In the genomic region with DNA sequence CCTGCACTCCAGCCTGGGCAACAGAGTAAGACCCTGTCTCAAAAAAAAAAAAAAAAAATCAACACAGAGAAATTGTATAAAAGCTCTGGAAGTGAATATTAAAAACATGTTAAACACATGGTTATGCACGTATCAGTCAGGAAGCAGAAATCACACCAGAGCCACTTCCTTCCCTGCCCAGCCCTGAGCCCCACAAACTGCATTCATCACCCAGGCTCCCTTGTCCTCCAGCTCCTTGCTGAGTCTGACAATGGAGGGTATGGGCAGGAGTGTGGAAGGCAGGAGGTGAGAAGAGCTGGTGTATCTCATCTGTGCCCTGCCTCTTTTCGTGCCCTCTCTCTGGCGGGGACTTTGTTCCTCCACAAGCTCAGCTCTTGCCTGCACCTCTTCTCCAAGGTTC, we compare ENCODE assay signal across 23 cellular contexts. TPM values are rescaled to one million over a fixed set of nuclear protein-coding genes. Genes with fewer than 3 reads are reported as not detected.
DNase-seq lines count a peak whose midpoint lies in the region; ATAC-seq and TF ChIP-seq lines count a peak whose summit lies in the region.
"Had no signal": no experiment of that assay in that cellular context is flagged by ENCODE, and none has a peak within 500 bp of the region (broad histone marks: within the 10 kb centered on the region; RNA-seq: fewer than 3 reads in every experiment).

No MANE protein-coding gene starts in this region.

- no peak overlapping the region for H3K27ac Mint-ChIP-seq in activated naive CD4-positive, alpha-beta T cell treated with anti-CD3 and anti-CD28 coated beads, Interleukin-2, amount 10 ng/mL, durations not matched to agents 7 days and 5 days
- no peak overlapping the region for H3K27ac Mint-ChIP-seq in activated naive CD4-positive, alpha-beta T cell treated with anti-CD3 and anti-CD28 coated beads for 36 hours
- peak overlapping the region; percentile 32 for H3K27ac Mint-ChIP-seq in central memory CD8-positive, alpha-beta T cell (ENCODE audit: low read depth)
- H3K27ac Mint-ChIP-seq in stimulated activated naive CD8-positive, alpha-beta T cell treated with anti-CD3 and anti-CD28 coated beads, Interleukin-15, amount 100 ng/mL, for 72 hours: peak overlapping the region in 1 of 2 donors; percentile 23
- H3K27ac Mint-ChIP-seq: activated B cell treated with CpG ODN at 0.5 μM for 24 hours; activated naive CD4-positive, alpha-beta T cell treated with anti-CD3 and anti-CD28 coated beads, Interleukin-2, amount 50 U/mL, for 24 hours; CD4-positive, alpha-beta T cell; GM23338; memory B cell had no signal

- peaks cover 6% of the 10 kb centered on the region for H3K27me3 Mint-ChIP-seq in activated naive CD4-positive, alpha-beta T cell treated with anti-CD3 and anti-CD28 coated beads, Interleukin-2, amount 10 ng/mL, durations not matched to agents 7 days and 5 days
- H3K27me3 Mint-ChIP-seq in activated naive CD4-positive, alpha-beta T cell treated with anti-CD3 and anti-CD28 coated beads for 36 hours (ENCODE audit: low read depth): no peaks in the 10 kb centered on the region
- no peaks in the 10 kb centered on the region for H3K27me3 Mint-ChIP-seq in central memory CD8-positive, alpha-beta T cell
- H3K27me3 Mint-ChIP-seq in stimulated activated naive CD8-positive, alpha-beta T cell treated with anti-CD3 and anti-CD28 coated beads, Interleukin-15, amount 100 ng/mL, for 72 hours: no peaks in the 10 kb centered on the region
- H3K27me3 Mint-ChIP-seq: activated naive CD4-positive, alpha-beta T cell treated with anti-CD3 and anti-CD28 coated beads, Interleukin-2, amount 50 U/mL, for 24 hours; CD4-positive, alpha-beta T cell had no signal

- H3K4me3 ChIP-seq in Panc1 (ENCODE audit: low read depth in 2 of 2, low read length in 2 of 2): no peak overlapping the region
- H3K4me3 ChIP-seq: esophagus squamous epithelium, gastroesophageal sphincter, GM23338, testis had no signal

- DNase-seq in activated naive CD4-positive, alpha-beta T cell treated with anti-CD3 and anti-CD28 coated beads, Interleukin-2, amount 10 ng/mL, durations not matched to agents 7 days and 5 days: peak; percentile 37
- no peak for DNase-seq in activated naive CD4-positive, alpha-beta T cell treated with anti-CD3 and anti-CD28 coated beads for 36 hours
- no peak for DNase-seq in Panc1 (ENCODE audit: low read depth, low spot score)
- DNase-seq in central memory CD8-positive, alpha-beta T cell (ENCODE audit: low spot score in 2 of 2): no peak
- no peak for DNase-seq in stimulated activated naive CD8-positive, alpha-beta T cell treated with anti-CD3 and anti-CD28 coated beads, Interleukin-15, amount 100 ng/mL, for 72 hours
- DNase-seq in NCI-H446 (lab: John Stamatoyannopoulos, UW): no peak
- DNase-seq in left lobe of liver (ENCODE audit: low spot score): no peak
- DNase-seq in NCI-H1436 (lab: John Stamatoyannopoulos, UW): no peak
- DNase-seq: activated B cell treated with CpG ODN at 0.5 μM for 24 hours; CD4-positive, alpha-beta T cell; effector memory CD4-positive, alpha-beta T cell; esophagus squamous epithelium; NCI-H1694 treated with DMSO at 0.1 percent for 48 hours; NCI-H2227 treated with DMSO at 0.1 percent for 48 hours; SIG-M5; testis had no signal

- TF ChIP-seq CTCF in Panc1 (IDR thresholded peaks at IDR 0.05): no peak

- no peaks in the 10 kb centered on the region for H3K9me3 ChIP-seq in Panc1 (ENCODE audit: control insufficient read depth, insufficient read depth, low read depth, low read length)
- H3K9me3 ChIP-seq: esophagus squamous epithelium, gastroesophageal sphincter, testis had no signal

- peaks cover 30% of the 10 kb centered on the region for H3K4me1 Mint-ChIP-seq in activated naive CD4-positive, alpha-beta T cell treated with anti-CD3 and anti-CD28 coated beads, Interleukin-2, amount 10 ng/mL, durations not matched to agents 7 days and 5 days
- H3K4me1 Mint-ChIP-seq in activated naive CD4-positive, alpha-beta T cell treated with anti-CD3 and anti-CD28 coated beads for 36 hours (ENCODE audit: low read depth): no peaks in the 10 kb centered on the region
- peaks cover 10% of the 10 kb centered on the region for H3K4me1 Mint-ChIP-seq in central memory CD8-positive, alpha-beta T cell
- H3K4me1 Mint-ChIP-seq in stimulated activated naive CD8-positive, alpha-beta T cell treated with anti-CD3 and anti-CD28 coated beads, Interleukin-15, amount 100 ng/mL, for 72 hours: peaks cover 14% of the 10 kb centered on the region
- H3K4me1 Mint-ChIP-seq: activated B cell treated with CpG ODN at 0.5 μM for 24 hours; activated naive CD4-positive, alpha-beta T cell treated with anti-CD3 and anti-CD28 coated beads, Interleukin-2, amount 50 U/mL, for 24 hours; memory B cell had no signal

- no TSS peak for BruUV-seq in Panc1 (replicated peaks; lab: Mats Ljungman, UMichigan)

- in situ Hi-C loops in Panc1 (cut with HindIII; ENCODE audit: low pct_unique_long_range_greater_than_20kb, low sequenced_read_pairs): no loop called here

- ATAC-seq in Panc1 (peak; percentile 42; the same call in 1 of the 2 replicates), left lobe of liver (no peak)
- no peak for ATAC-seq in central memory CD8-positive, alpha-beta T cell (replicated peaks; ENCODE audit: extremely low read depth, poor library complexity, severe bottlenecking)
- ATAC-seq in stimulated activated naive CD8-positive, alpha-beta T cell treated with anti-CD3 and anti-CD28 coated beads, Interleukin-15, amount 100 ng/mL, for 72 hours: peak; percentile 40
- ATAC-seq: gastroesophageal sphincter, GM23338, sciatic nerve had no signal

- no peak overlapping the region for H3K27ac ChIP-seq in Panc1 (ENCODE audit: low read length)
- H3K27ac ChIP-seq: esophagus squamous epithelium, gastroesophageal sphincter, HL-60, parathyroid adenoma, testis had no signal

- peaks cover 20% of the 10 kb centered on the region for H3K9me3 Mint-ChIP-seq in activated naive CD4-positive, alpha-beta T cell treated with anti-CD3 and anti-CD28 coated beads, Interleukin-2, amount 10 ng/mL, durations not matched to agents 7 days and 5 days
- peaks cover 7% of the 10 kb centered on the region for H3K9me3 Mint-ChIP-seq in activated naive CD4-positive, alpha-beta T cell treated with anti-CD3 and anti-CD28 coated beads for 36 hours
- no peaks in the 10 kb centered on the region for H3K9me3 Mint-ChIP-seq in central memory CD8-positive, alpha-beta T cell
- peaks cover 8 to 10% of the 10 kb centered on the region in 2 donors for H3K9me3 Mint-ChIP-seq in stimulated activated naive CD8-positive, alpha-beta T cell treated with anti-CD3 and anti-CD28 coated beads, Interleukin-15, amount 100 ng/mL, for 72 hours
- H3K9me3 Mint-ChIP-seq: CD4-positive, alpha-beta T cell had no signal

- H3K36me3 Mint-ChIP-seq in activated naive CD4-positive, alpha-beta T cell treated with anti-CD3 and anti-CD28 coated beads, Interleukin-2, amount 10 ng/mL, durations not matched to agents 7 days and 5 days: peaks cover 24% of the 10 kb centered on the region
- H3K36me3 Mint-ChIP-seq in activated naive CD4-positive, alpha-beta T cell treated with anti-CD3 and anti-CD28 coated beads for 36 hours (ENCODE audit: low read depth): peaks cover 15% of the 10 kb centered on the region
- peaks cover 12% of the 10 kb centered on the region for H3K36me3 Mint-ChIP-seq in central memory CD8-positive, alpha-beta T cell (ENCODE audit: insufficient read depth)

- POLR2A ChIA-PET in Panc1 (lab: Charles Lee): interaction anchor here (0.6 kb wide), 1 partner anchor 8 kb away, joined by 3 read pairs; no protein-coding TSS in a partner anchor

- H3K4me1 ChIP-seq in Panc1 (ENCODE audit: control insufficient read depth, insufficient read depth, low read length): no peaks in the 10 kb centered on the region
- H3K4me1 ChIP-seq: esophagus squamous epithelium, gastroesophageal sphincter, parathyroid adenoma, testis had no signal

- no peaks in the 10 kb centered on the region for H3K27me3 ChIP-seq in Panc1 (ENCODE audit: control insufficient read depth, insufficient read depth, low read length)
- H3K27me3 ChIP-seq: esophagus squamous epithelium, gastroesophageal sphincter, testis had no signal

- intact Hi-C loops in activated naive CD4-positive, alpha-beta T cell treated with anti-CD3 and anti-CD28 coated beads for 36 hours (cut with micrococcal nuclease): no loop called here
- intact Hi-C loops in Panc1 (cut with micrococcal nuclease; ENCODE audit: unreplicated experiment): no loop called here

- CTCF ChIA-PET in activated naive CD4-positive, alpha-beta T cell treated with anti-CD3 and anti-CD28 coated beads, Interleukin-2, amount 10 ng/mL, durations not matched to agents 7 days and 5 days (lab: Charles Lee): interaction anchor here (0.7 to 2.6 kb wide), 7 partner anchors 10 to 77 kb away, joined by 3 to 11 read pairs (median 3); a partner anchor contains a TSS
- CTCF ChIA-PET in activated naive CD4-positive, alpha-beta T cell treated with anti-CD3 and anti-CD28 coated beads for 36 hours (lab: Charles Lee): interaction anchor here (0.7 to 2.3 kb wide), 3 partner anchors 13 to 181 kb away, joined by 3 to 9 read pairs (median 5); no protein-coding TSS in a partner anchor
- CTCF ChIA-PET in Panc1 (lab: Charles Lee): interaction anchor here (0.7 kb wide), 1 partner anchor 53 kb away, joined by 3 read pairs; no protein-coding TSS in a partner anchor

- H3K36me3 ChIP-seq in Panc1 (ENCODE audit: control insufficient read depth, insufficient read depth, low read length): no peaks in the 10 kb centered on the region
- H3K36me3 ChIP-seq: esophagus squamous epithelium had no signal

- H3K4me3 Mint-ChIP-seq in activated naive CD4-positive, alpha-beta T cell treated with anti-CD3 and anti-CD28 coated beads, Interleukin-2, amount 10 ng/mL, durations not matched to agents 7 days and 5 days: peak overlapping the region; percentile 13
- H3K4me3 Mint-ChIP-seq in activated naive CD4-positive, alpha-beta T cell treated with anti-CD3 and anti-CD28 coated beads for 36 hours: no peak overlapping the region
- no peak overlapping the region for H3K4me3 Mint-ChIP-seq in central memory CD8-positive, alpha-beta T cell
- H3K4me3 Mint-ChIP-seq in stimulated activated naive CD8-positive, alpha-beta T cell treated with anti-CD3 and anti-CD28 coated beads, Interleukin-15, amount 100 ng/mL, for 72 hours: peak overlapping the region in 1 of 2 donors; percentile 16
- H3K4me3 Mint-ChIP-seq: activated B cell treated with CpG ODN at 0.5 μM for 24 hours; activated naive CD4-positive, alpha-beta T cell treated with anti-CD3 and anti-CD28 coated beads, Interleukin-2, amount 50 U/mL, for 24 hours; CD4-positive, alpha-beta T cell; GM23338; memory B cell had no signal

RNA-seq across cellular contexts. Expression of a gene that starts 12.1 kb away (rescaled TPM):
- total RNA-seq in activated naive CD4-positive, alpha-beta T cell treated with anti-CD3 and anti-CD28 coated beads for 36 hours: under 1 TPM; 0.25 to 0.55 TPM
- total RNA-seq in Panc1 (2021; ENCODE audit: unreplicated experiment) (18.6 TPM), left lobe of liver (0.75 TPM)
- 30.5 TPM for polyA plus RNA-seq in Panc1 (2012; ENCODE audit: insufficient read length)

RNA-seq across cellular contexts. Expression of a gene that starts 40.8 kb away (rescaled TPM):
- not detected for total RNA-seq in activated naive CD4-positive, alpha-beta T cell treated with anti-CD3 and anti-CD28 coated beads for 36 hours
- not detected for total RNA-seq in Panc1 (2021; ENCODE audit: unreplicated experiment)
- not detected for polyA plus RNA-seq in Panc1 (2012; ENCODE audit: insufficient read length)
- total RNA-seq in left lobe of liver: not detected
- total RNA-seq: activated B cell treated with CpG ODN at 0.5 μM for 24 hours; CD4-positive, alpha-beta T cell; esophagus squamous epithelium; gastroesophageal sphincter; GM23338; sciatic nerve had no signal
- polyA plus RNA-seq: GM23338 had no signal

Comparison
In these comparisons a context has a peak if more than half of its experiments do, and no peak if none do; other contexts are left out.
1. ATAC-seq: peak in Panc1 (single experiment) and stimulated activated naive CD8-positive, alpha-beta T cell treated with anti-CD3 and anti-CD28 coated beads, Interleukin-15, amount 100 ng/mL, for 72 hours (single experiment); none in central memory CD8-positive, alpha-beta T cell (single experiment) and left lobe of liver (single experiment).
2. RNA of a gene that starts 12.1 kb away (total RNA-seq): 18.6 TPM in Panc1 (single experiment); 0.75 TPM in left lobe of liver (single experiment) and 0.25 to 0.55 TPM in activated naive CD4-positive, alpha-beta T cell treated with anti-CD3 and anti-CD28 coated beads for 36 hours; every median in the first group is over 10 times any median in the second.